Comparison of ENCODE assay signal across 9 cellular contexts in genomic region chr15:33547876-33548275, GRCh38.
A peak's percentile ranks its signal among the peaks of the same experiment; 100 is the strongest.
DNase-seq lines count a peak whose midpoint lies in the region; ATAC-seq, FAIRE-seq and TF ChIP-seq lines count a peak whose summit lies in the region.
"Had no signal": no experiment of that assay in that cellular context is flagged by ENCODE, and none has a peak within 500 bp of the region (broad histone marks: within the 10 kb centered on the region; RNA-seq: fewer than 3 reads in every experiment).

No MANE protein-coding gene starts in this region.

- ATAC-seq in omental fat pad (ENCODE audit: low FRiP score) = no peak
- ATAC-seq in HG02678 (IDR thresholded peaks at IDR 0.05; ENCODE audit: unreplicated experiment) = no peak
- ATAC-seq: T-helper 17 cell had no signal

- POLR2A ChIA-PET in A673 (lab: Charles Lee; ENCODE audit: low non-redundant PET) = no interaction called here

- TF ChIP-seq POLR2A in spleen (IDR thresholded peaks at IDR 0.05) = no peak

- H3K4me3 ChIP-seq in A673 (ENCODE audit: low read depth, low read length, poor library complexity, severe bottlenecking) (no peak overlapping the region), adipocyte (ENCODE audit: low read length) (no peak overlapping the region), keratinocyte (ENCODE audit: control insufficient read depth in 2 of 3, extremely low read depth in 1 of 3, insufficient read depth in 2 of 3, low read depth in 1 of 3, low read length in 3 of 3) (no peak overlapping the region), spleen (no peak overlapping the region)

- WGBS in spleen, 5 donors = 30 to 48% (median 38%) methylated on average over 5 of the region's 5 CpGs

- dilution Hi-C loops in keratinocyte (cut with MboI; ENCODE audit: extremely low pct_ligation_motif_present, low sequenced_read_pairs) = no loop called here

- no peaks in the 10 kb centered on the region for H4K20me1 ChIP-seq in keratinocyte (ENCODE audit: control insufficient read depth, extremely low read depth, insufficient read depth, low read length)

- peak; percentile 67 for FAIRE-seq in keratinocyte (lab: Jason Lieb, UNC)

- no peaks in the 10 kb centered on the region for H3K36me3 ChIP-seq in A673 (ENCODE audit: insufficient read depth, low read length, poor library complexity, severe bottlenecking)
- no peaks in the 10 kb centered on the region for H3K36me3 ChIP-seq in adipocyte (ENCODE audit: control insufficient read depth, insufficient read depth, low read length, severe bottlenecking)
- no peaks in the 10 kb centered on the region for H3K36me3 ChIP-seq in keratinocyte (ENCODE audit: control insufficient read depth in 2 of 2, extremely low read depth in 1 of 2, insufficient read depth in 2 of 2, low read length in 2 of 2)
- no peaks in the 10 kb centered on the region for H3K36me3 ChIP-seq in spleen

- H3K79me2 ChIP-seq in keratinocyte (ENCODE audit: control insufficient read depth, insufficient read depth, low read length) = no peaks in the 10 kb centered on the region

- intact Hi-C loops in A673 (cut with micrococcal nuclease; ENCODE audit: unreplicated experiment) = no loop called here
- intact Hi-C loops in spleen (cut with DNase I; ENCODE audit: low total_unique reads) = no loop called here

- H3K4me1 ChIP-seq in A673 (ENCODE audit: insufficient read depth, low read length, poor library complexity, severe bottlenecking) = no peaks in the 10 kb centered on the region
- H3K4me1 ChIP-seq in adipocyte (ENCODE audit: control insufficient read depth, insufficient read depth, low read length) = no peaks in the 10 kb centered on the region
- H3K4me1 ChIP-seq in keratinocyte (ENCODE audit: control insufficient read depth, extremely low read depth, insufficient read depth, low read length) = no peaks in the 10 kb centered on the region
- H3K4me1 ChIP-seq in spleen = no peaks in the 10 kb centered on the region

- DNase-seq in A673 (ENCODE audit: low spot score) (peak; percentile 56), HT-29 (ENCODE audit: low spot score) (peak; percentile 44), adipocyte (ENCODE audit: low read depth) (peak; percentile 30), keratinocyte (ENCODE audit: low read depth, low spot score) (no peak), activated gamma-delta T cell (lab: John Stamatoyannopoulos, UW) (no peak), spleen (no peak), omental fat pad (ENCODE audit: low spot score) (no peak)
- DNase-seq: T-helper 17 cell had no signal

- H3K4me2 ChIP-seq in keratinocyte (ENCODE audit: control insufficient read depth, extremely low read depth, insufficient read depth, low read depth, low read length) = no peak overlapping the region

- TF ChIP-seq CTCF in A673 (conservative IDR thresholded peaks at IDR 0.05; ENCODE audit: low read depth, low read length) (no peak), keratinocyte (optimal IDR thresholded peaks at IDR 0.05 in 1 of 3, IDR thresholded peaks at IDR 0.05 in 1 of 3, conservative IDR thresholded peaks at IDR 0.05 in 1 of 3; ENCODE audit: extremely low read depth in 1 of 3, insufficient read depth in 2 of 3, low read length in 3 of 3) (no peak), spleen (IDR thresholded peaks at IDR 0.05 in 8 of 11, conservative IDR thresholded peaks at IDR 0.05 in 3 of 11) (no peak), omental fat pad (IDR thresholded peaks at IDR 0.05) (no peak)

- H2AFZ ChIP-seq in keratinocyte (ENCODE audit: control insufficient read depth, low read length) = no peak overlapping the region

- no peaks in the 10 kb centered on the region for H3K9me1 ChIP-seq in keratinocyte (ENCODE audit: control insufficient read depth, extremely low read depth, insufficient read depth, low read length)

- H3K27me3 ChIP-seq in A673 (replicated peaks; ENCODE audit: insufficient read depth, low read depth, low read length, poor library complexity) (peaks cover 8% of the 10 kb centered on the region), adipocyte (replicated peaks; ENCODE audit: control insufficient read depth, insufficient read depth, low read length) (peaks cover 18% of the 10 kb centered on the region), keratinocyte (ENCODE audit: control insufficient read depth, extremely low read depth, insufficient read depth, low read length) (no peaks in the 10 kb centered on the region), spleen (replicated peaks in 1 of 7) (no peaks in the 10 kb centered on the region)

- CTCF ChIA-PET in A673 (lab: Charles Lee) = no interaction called here

- no TSS peak for BruUV-seq in A673 (replicated peaks; lab: Mats Ljungman, UMichigan)

- H3K27ac ChIP-seq in A673 (ENCODE audit: low read depth, low read length, poor library complexity, severe bottlenecking) = no peak overlapping the region
- H3K27ac ChIP-seq in keratinocyte (ENCODE audit: control insufficient read depth, insufficient read depth, low read length) = no peak overlapping the region
- no peak overlapping the region for H3K27ac ChIP-seq in spleen

- no peaks in the 10 kb centered on the region for H3K9me3 ChIP-seq in A673 (ENCODE audit: low read depth, low read length, poor library complexity, severe bottlenecking)
- peaks cover 71% of the 10 kb centered on the region for H3K9me3 ChIP-seq in adipocyte (ENCODE audit: control insufficient read depth, low read length)
- no peaks in the 10 kb centered on the region for H3K9me3 ChIP-seq in keratinocyte (ENCODE audit: control insufficient read depth, low read depth, low read length)
- peaks cover 0 to 3% (median 0%) of the 10 kb centered on the region in 8 donors for H3K9me3 ChIP-seq in spleen

- H3K9ac ChIP-seq in adipocyte (ENCODE audit: low read length) = no peak overlapping the region
- no peak overlapping the region for H3K9ac ChIP-seq in keratinocyte (ENCODE audit: control insufficient read depth, extremely low read depth, insufficient read depth, low read length)

Comparison
In these comparisons a context has a peak if more than half of its experiments do, and no peak if none do; other contexts are left out.
1. DNase-seq: peak in A673 (single experiment), HT-29 (single experiment) and adipocyte (single experiment); none in keratinocyte (single experiment), activated gamma-delta T cell (single experiment), spleen (single experiment) and omental fat pad (single experiment).